In the genomic region with DNA sequence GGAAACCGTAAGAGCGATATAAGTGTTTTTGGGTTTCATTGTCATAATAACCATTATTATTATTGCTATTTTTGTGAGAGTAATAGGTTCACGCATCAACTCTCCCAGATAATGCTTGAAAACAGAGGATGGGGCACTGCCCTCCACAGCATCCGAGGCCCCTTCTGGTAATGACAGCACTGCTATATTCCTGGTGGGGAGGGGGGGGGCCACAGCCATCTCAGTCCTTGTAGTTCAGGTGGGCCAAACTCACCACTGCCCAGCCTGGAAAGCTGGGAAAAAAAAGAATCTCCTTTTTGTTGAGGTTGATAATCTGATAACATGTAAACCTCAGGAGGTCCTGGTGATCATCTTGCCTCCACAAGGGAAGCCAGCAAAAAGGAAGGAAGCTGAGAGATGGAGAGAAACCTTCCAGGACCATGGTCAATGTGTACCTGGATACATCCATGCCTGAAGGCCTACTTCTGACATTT, we compare ENCODE assay signal across 8 cellular contexts. TPM values are rescaled to one million over a fixed set of nuclear protein-coding genes. Genes with fewer than 3 reads are reported as not detected.
A peak's percentile ranks its signal among the peaks of the same experiment; 100 is the strongest.
DNase-seq lines count a peak whose midpoint lies in the region; ATAC-seq and TF ChIP-seq lines count a peak whose summit lies in the region.

No MANE protein-coding gene starts in this region.

- H3K4me2 ChIP-seq in Karpas-422 (ENCODE audit: low read depth, low read length, poor library complexity, severe bottlenecking), result peak overlapping the region; percentile 88

- H3K9ac ChIP-seq in Karpas-422 (ENCODE audit: low read length), result peak overlapping the region; percentile 84
- peak overlapping the region in 1 of 2 donors; percentile 94 for H3K9ac ChIP-seq in colonic mucosa (ENCODE audit: low read depth in 2 of 2, low read length in 2 of 2)

- H3K27me3 Mint-ChIP-seq in naive thymus-derived CD8-positive, alpha-beta T cell, result peaks cover 0 to 3% (median 0%) of the 10 kb centered on the region in 5 donors

- H3K4me1 ChIP-seq in Karpas-422 (ENCODE audit: low read length), result peaks cover 19% of the 10 kb centered on the region
- no peaks in the 10 kb centered on the region for H3K4me1 ChIP-seq in colonic mucosa

- no peaks in the 10 kb centered on the region for H3K9me2 ChIP-seq in Karpas-422 (replicated peaks; ENCODE audit: insufficient read depth, low read length)

- TF ChIP-seq CTCF in AG04450 (IDR thresholded peaks at IDR 0.05; ENCODE audit: low read depth, low read length) (no peak), colonic mucosa (IDR thresholded peaks at IDR 0.05) (no peak)

- no peaks in the 10 kb centered on the region for H3K27me3 ChIP-seq in AG04450 (ENCODE audit: control insufficient read depth, insufficient read depth, low read length)
- H3K27me3 ChIP-seq in Karpas-422 (ENCODE audit: low read length), result no peaks in the 10 kb centered on the region
- H3K27me3 ChIP-seq in colonic mucosa, result no peaks in the 10 kb centered on the region

- H3K27ac Mint-ChIP-seq in naive thymus-derived CD8-positive, alpha-beta T cell, result peak overlapping the region; percentile 82 to 99 (median 96)

- no peaks in the 10 kb centered on the region for H3K9me3 Mint-ChIP-seq in naive thymus-derived CD8-positive, alpha-beta T cell

- ATAC-seq in naive thymus-derived CD8-positive, alpha-beta T cell, result no peak
- ATAC-seq in GM19463 (IDR thresholded peaks at IDR 0.05; ENCODE audit: unreplicated experiment), result no peak

- peak overlapping the region; percentile 46; the same call in 1 of the 2 replicates for H2AFZ ChIP-seq in Karpas-422 (ENCODE audit: low read length)

- H3K36me3 Mint-ChIP-seq in naive thymus-derived CD8-positive, alpha-beta T cell, result no peaks in the 10 kb centered on the region

- H3K79me2 ChIP-seq in Karpas-422 (ENCODE audit: low read length), result peaks cover 27% of the 10 kb centered on the region

- POLR2A ChIA-PET in AG04450 (lab: Yijun Ruan, JAX), result interaction anchor here (0.8 to 3.0 kb wide), 6 partner anchors 16 to 77 kb away, joined by 3 to 20 read pairs (median 6); a partner anchor contains a TSS
- POLR2A ChIA-PET in naive thymus-derived CD8-positive, alpha-beta T cell (lab: Charles Lee), result interaction anchor here (1.0 to 2.6 kb wide), 7 partner anchors 16 to 319 kb away, joined by 4 to 34 read pairs (median 9); a partner anchor contains a TSS

- no peaks in the 10 kb centered on the region for H3K9me3 ChIP-seq in AG04450 (ENCODE audit: control insufficient read depth, insufficient read depth, low read length)
- H3K9me3 ChIP-seq in Karpas-422 (ENCODE audit: low read length), result no peaks in the 10 kb centered on the region
- H3K9me3 ChIP-seq in colonic mucosa, result no peaks in the 10 kb centered on the region

- CTCF ChIA-PET in AG04450 (lab: Charles Lee), result interaction anchor here (0.6 to 1.3 kb wide), 4 partner anchors 9 to 320 kb away, joined by 3 to 4 read pairs (median 3); no protein-coding TSS in a partner anchor

- no peak for DNase-seq in AG04450 (ENCODE audit: low read depth, low spot score)
- DNase-seq in Karpas-422, result no peak
- no peak for DNase-seq in colonic mucosa
- DNase-seq in naive thymus-derived CD8-positive, alpha-beta T cell, result no peak
- no peak for DNase-seq in MV-4-11 (lab: John Stamatoyannopoulos, UW)
- DNase-seq in RKO (ENCODE audit: low spot score), result no peak
- no peak for DNase-seq in NCI-H345 treated with DMSO at 0.1 percent for 48 hours (lab: John Stamatoyannopoulos, UW; ENCODE audit: unreplicated experiment)

- H4K20me1 ChIP-seq in Karpas-422 (ENCODE audit: insufficient read depth, low read depth, low read length), result no peaks in the 10 kb centered on the region

- peaks cover 5 to 21% (median 18%) of the 10 kb centered on the region in 4 donors for H3K4me1 Mint-ChIP-seq in naive thymus-derived CD8-positive, alpha-beta T cell

- H3K4me3 Mint-ChIP-seq in naive thymus-derived CD8-positive, alpha-beta T cell, result peak overlapping the region; percentile 93 to 99 (median 97)

- intact Hi-C loops in colonic mucosa (cut with DNase I), result loop anchor here (5.0 kb wide), 1 partner anchor 76 kb away; a partner anchor contains a TSS

- H3K36me3 ChIP-seq in Karpas-422 (ENCODE audit: insufficient read depth, low read length), result peaks cover 2% of the 10 kb centered on the region; the same call in 1 of the 2 replicates
- H3K36me3 ChIP-seq in colonic mucosa, result no peaks in the 10 kb centered on the region

- H3K4me3 ChIP-seq in AG04450 (ENCODE audit: low read depth, low read length), result peak overlapping the region; percentile 93
- peak overlapping the region; percentile 89 for H3K4me3 ChIP-seq in Karpas-422 (ENCODE audit: low read length)
- peak overlapping the region; percentile 87 for H3K4me3 ChIP-seq in colonic mucosa

- H3K27ac ChIP-seq in AG04450 (ENCODE audit: low read depth, low read length), result peak overlapping the region; percentile 80
- H3K27ac ChIP-seq in Karpas-422 (ENCODE audit: low read length), result peak overlapping the region; percentile 73
- peak overlapping the region; percentile 92 for H3K27ac ChIP-seq in colonic mucosa

RNA-seq across cellular contexts. Expression of a gene that starts 0.7 kb away (rescaled TPM):
- polyA plus RNA-seq in AG04450 (2011; rRNA removed), result 2.0 and 2.3 TPM in 2 replicates
- polyA minus RNA-seq in AG04450 (2011; rRNA and poly(A)+ RNA removed), result 0.22 and 1.2 TPM in 2 replicates
- total RNA-seq in Karpas-422 (2014; rRNA removed; shearing (Covaris generic); ENCODE audit: low replicate concordance), result 9.7 and 12.0 TPM in 2 replicates
- 1 to 10 TPM; 5.0 to 9.7 TPM for total RNA-seq in colonic mucosa
- total RNA-seq in naive thymus-derived CD8-positive, alpha-beta T cell, result 1 to 10 TPM; 2.3 to 2.6 TPM
- 1 to 10 TPM; 1.5 to 4.9 (median 3.2) TPM for polyA plus RNA-seq in naive thymus-derived CD8-positive, alpha-beta T cell
